Comparison of ENCODE assay signal across 19 cellular contexts in genomic region chr9:35723908-35724307, GRCh38. TPM values are rescaled to one million over a fixed set of nuclear protein-coding genes. Genes with fewer than 3 reads are reported as not detected.
DNase-seq lines count a peak whose midpoint lies in the region; ATAC-seq, FAIRE-seq and TF ChIP-seq lines count a peak whose summit lies in the region.
"Had no signal": no experiment of that assay in that cellular context is flagged by ENCODE, and none has a peak within 500 bp of the region (broad histone marks: within the 10 kb centered on the region; RNA-seq: fewer than 3 reads in every experiment).

No MANE protein-coding gene starts in this region.

- no peak for TF ChIP-seq CTCF in GM12878 (IDR thresholded peaks at IDR 0.05 in 2 of 3, conservative IDR thresholded peaks at IDR 0.05 in 1 of 3; ENCODE audit: control insufficient read depth in 2 of 3, extremely low read depth in 1 of 3, insufficient read depth in 1 of 3, low read depth in 3 of 3, low read length in 3 of 3)
- no peak for TF ChIP-seq CTCF in esophagus muscularis mucosa (IDR thresholded peaks at IDR 0.05)

- RAD21 ChIA-PET in GM12878 (lab: Charles Lee; ENCODE audit: unreplicated experiment): no interaction called here

- TF ChIP-seq EP300 in GM12878 (IDR thresholded peaks at IDR 0.05; ENCODE audit: borderline replicate concordance in 1 of 2, control insufficient read depth in 1 of 2, low read depth in 2 of 2, low read length in 2 of 2) (no peak), esophagus muscularis mucosa (IDR thresholded peaks at IDR 0.05) (no peak)

- H3K9me3 Mint-ChIP-seq in activated CD4-positive, alpha-beta T cell treated with anti-CD3 and anti-CD28 coated beads for 36 hours (ENCODE audit: low read depth): no peaks in the 10 kb centered on the region
- H3K9me3 Mint-ChIP-seq in activated CD4-positive, alpha-beta T cell treated with anti-CD3 and anti-CD28 coated beads, Interleukin-2, amount 10 ng/mL, durations not matched to agents 7 days and 5 days: no peaks in the 10 kb centered on the region
- H3K9me3 Mint-ChIP-seq in naive thymus-derived CD8-positive, alpha-beta T cell: no peaks in the 10 kb centered on the region
- H3K9me3 Mint-ChIP-seq: CD14-positive monocyte; CD8-positive, alpha-beta memory T cell had no signal

- intact Hi-C loops in activated CD4-positive, alpha-beta T cell treated with anti-CD3 and anti-CD28 coated beads for 36 hours (cut with DNase I, micrococcal nuclease): no loop called here
- intact Hi-C loops in GM12878 (cut with micrococcal nuclease; ENCODE audit: unreplicated experiment) (loop anchor here (10.0 kb wide), 1 partner anchor 649 kb away; the partner anchor contains the start of genes FANCG and VCP), esophagus muscularis mucosa (cut with DNase I) (no loop called here)

- H3K9me3 ChIP-seq in GM12878 (replicated peaks; ENCODE audit: control insufficient read depth, insufficient read depth, low read length) (no peaks in the 10 kb centered on the region), esophagus muscularis mucosa (no peaks in the 10 kb centered on the region), stomach smooth muscle (ENCODE audit: control insufficient read depth in 2 of 2, low read length in 2 of 2) (no peaks in the 10 kb centered on the region), small intestine (ENCODE audit: control insufficient read depth, low read depth) (no peaks in the 10 kb centered on the region)
- H3K9me3 ChIP-seq: Caco-2 had no signal

- H3K27me3 Mint-ChIP-seq in activated CD4-positive, alpha-beta T cell treated with anti-CD3 and anti-CD28 coated beads for 36 hours: no peaks in the 10 kb centered on the region
- no peaks in the 10 kb centered on the region for H3K27me3 Mint-ChIP-seq in activated CD4-positive, alpha-beta T cell treated with anti-CD3 and anti-CD28 coated beads, Interleukin-2, amount 10 ng/mL, durations not matched to agents 7 days and 5 days
- no peaks in the 10 kb centered on the region for H3K27me3 Mint-ChIP-seq in naive thymus-derived CD8-positive, alpha-beta T cell
- H3K27me3 Mint-ChIP-seq: CD8-positive, alpha-beta memory T cell had no signal

- peaks cover 2% of the 10 kb centered on the region for H3K4me1 Mint-ChIP-seq in activated CD4-positive, alpha-beta T cell treated with anti-CD3 and anti-CD28 coated beads for 36 hours
- no peaks in the 10 kb centered on the region for H3K4me1 Mint-ChIP-seq in activated CD4-positive, alpha-beta T cell treated with anti-CD3 and anti-CD28 coated beads, Interleukin-2, amount 10 ng/mL, durations not matched to agents 7 days and 5 days
- peaks cover 4 to 15% (median 9%) of the 10 kb centered on the region in 4 donors for H3K4me1 Mint-ChIP-seq in naive thymus-derived CD8-positive, alpha-beta T cell
- H3K4me1 Mint-ChIP-seq: CD14-positive monocyte had no signal

- CTCF ChIA-PET in activated CD4-positive, alpha-beta T cell treated with anti-CD3 and anti-CD28 coated beads for 36 hours (lab: Charles Lee): interaction anchor here (0.6 to 1.0 kb wide), 3 partner anchors 27 to 62 kb away, joined by 3 to 6 read pairs (median 3); no protein-coding TSS in a partner anchor
- CTCF ChIA-PET in activated CD4-positive, alpha-beta T cell treated with anti-CD3 and anti-CD28 coated beads, Interleukin-2, amount 10 ng/mL, durations not matched to agents 7 days and 5 days (lab: Charles Lee): interaction anchor here (0.9 to 1.3 kb wide), 2 partner anchors 10 to 40 kb away, joined by 3 read pairs; no protein-coding TSS in a partner anchor
- CTCF ChIA-PET in GM12878 (lab: Yijun Ruan, JAX): interaction anchor here (5.6 kb wide), 1 partner anchor 14 kb away, joined by 39 read pairs; no protein-coding TSS in a partner anchor

- H2AFZ ChIP-seq in GM12878 (ENCODE audit: control insufficient read depth, low read depth, low read length): no peak overlapping the region

- peaks cover 43 to 47% of the 10 kb centered on the region in 2 experiments for H3K36me3 ChIP-seq in GM12878 (ENCODE audit: control insufficient read depth in 2 of 2, insufficient read depth in 2 of 2, low read length in 1 of 2)
- peaks cover 67 to 81% (median 72%) of the 10 kb centered on the region in 4 donors for H3K36me3 ChIP-seq in esophagus muscularis mucosa
- peaks cover 66 to 70% of the 10 kb centered on the region in 2 donors for H3K36me3 ChIP-seq in stomach smooth muscle (ENCODE audit: control insufficient read depth in 2 of 2, insufficient read depth in 2 of 2, low read length in 2 of 2)
- peaks cover 24 to 49% of the 10 kb centered on the region in 2 donors for H3K36me3 ChIP-seq in small intestine (ENCODE audit: control insufficient read depth in 2 of 2, insufficient read depth in 2 of 2, low read length in 2 of 2)

- H3K36me3 Mint-ChIP-seq in activated CD4-positive, alpha-beta T cell treated with anti-CD3 and anti-CD28 coated beads for 36 hours (ENCODE audit: low read depth): peaks cover 51% of the 10 kb centered on the region
- H3K36me3 Mint-ChIP-seq in activated CD4-positive, alpha-beta T cell treated with anti-CD3 and anti-CD28 coated beads, Interleukin-2, amount 10 ng/mL, durations not matched to agents 7 days and 5 days (ENCODE audit: low read depth): peaks cover 64% of the 10 kb centered on the region
- peaks cover 0 to 77% (median 11%) of the 10 kb centered on the region in 3 donors for H3K36me3 Mint-ChIP-seq in naive thymus-derived CD8-positive, alpha-beta T cell

- no peaks in the 10 kb centered on the region for H3K27me3 ChIP-seq in GM12878 (replicated peaks in 1 of 2; ENCODE audit: control insufficient read depth in 2 of 2, insufficient read depth in 2 of 2, low read length in 1 of 2)
- H3K27me3 ChIP-seq in esophagus muscularis mucosa: no peaks in the 10 kb centered on the region
- no peaks in the 10 kb centered on the region for H3K27me3 ChIP-seq in stomach smooth muscle (ENCODE audit: control insufficient read depth in 1 of 2, insufficient read depth in 2 of 2, low read length in 2 of 2)
- H3K27me3 ChIP-seq in small intestine (ENCODE audit: control insufficient read depth in 2 of 2, insufficient read depth in 2 of 2, low read length in 2 of 2): no peaks in the 10 kb centered on the region

- DNase-seq in activated CD4-positive, alpha-beta T cell treated with anti-CD3 and anti-CD28 coated beads for 36 hours: no peak
- no peak for DNase-seq in activated CD4-positive, alpha-beta T cell treated with anti-CD3 and anti-CD28 coated beads, Interleukin-2, amount 10 ng/mL, durations not matched to agents 7 days and 5 days
- DNase-seq in GM12878 (ENCODE audit: low read depth, low spot score) (no peak), esophagus muscularis mucosa (ENCODE audit: extremely low spot score) (no peak), frontal cortex (ENCODE audit: low spot score in 2 of 2) (no peak), small intestine (no peak)
- DNase-seq in naive thymus-derived CD8-positive, alpha-beta T cell: no peak
- DNase-seq: Caco-2; CD8-positive, alpha-beta memory T cell; DND-41; GDM1; HCEC 1CT had no signal

- no peak overlapping the region for H3K4me2 ChIP-seq in GM12878 (ENCODE audit: control insufficient read depth, insufficient read depth)

- no peak for TF ChIP-seq RAD21 in GM12878 (IDR thresholded peaks at IDR 0.05; ENCODE audit: insufficient read depth, low read depth, low read length)

- H3K4me3 ChIP-seq in GM12878: no peak overlapping the region
- no peak overlapping the region for H3K4me3 ChIP-seq in esophagus muscularis mucosa
- no peak overlapping the region for H3K4me3 ChIP-seq in stomach smooth muscle (ENCODE audit: low read length in 2 of 2)
- H3K4me3 ChIP-seq in small intestine (ENCODE audit: low read depth in 1 of 2, low read length in 2 of 2): no peak overlapping the region

- in situ Hi-C loops in GM12878 (cut with MboI): loop anchor here (5.0 kb wide), 1 partner anchor 57 kb away; the partner anchor contains the start of gene ARHGEF39

- peaks cover 33% of the 10 kb centered on the region for H3K79me2 ChIP-seq in GM12878 (ENCODE audit: control insufficient read depth, insufficient read depth, low read length)

- FAIRE-seq in GM12878 (lab: Jason Lieb, UNC): no peak
- no peak for FAIRE-seq in frontal cortex (lab: Jason Lieb, UNC)
- no peak for FAIRE-seq in small intestine (lab: Jason Lieb, UNC)
- FAIRE-seq: GM19239, H1 had no signal

- H3K27ac ChIP-seq in GM12878 (ENCODE audit: control insufficient read depth, insufficient read depth): no peak overlapping the region
- peak overlapping the region; percentile 97 to 99 (median 99) for H3K27ac ChIP-seq in esophagus muscularis mucosa (replicated peaks in 1 of 4)
- peak overlapping the region; percentile 49 for H3K27ac ChIP-seq in stomach smooth muscle (ENCODE audit: low read length)
- H3K27ac ChIP-seq in small intestine (ENCODE audit: low read depth in 1 of 2, low read length in 1 of 2): no peak overlapping the region
- H3K27ac ChIP-seq: 22Rv1 had no signal

- H3K4me3 Mint-ChIP-seq in activated CD4-positive, alpha-beta T cell treated with anti-CD3 and anti-CD28 coated beads for 36 hours: no peak overlapping the region
- no peak overlapping the region for H3K4me3 Mint-ChIP-seq in activated CD4-positive, alpha-beta T cell treated with anti-CD3 and anti-CD28 coated beads, Interleukin-2, amount 10 ng/mL, durations not matched to agents 7 days and 5 days
- H3K4me3 Mint-ChIP-seq in naive thymus-derived CD8-positive, alpha-beta T cell: no peak overlapping the region
- H3K4me3 Mint-ChIP-seq: CD14-positive monocyte; CD8-positive, alpha-beta memory T cell had no signal

- peak overlapping the region; percentile 7 for H3K27ac Mint-ChIP-seq in activated CD4-positive, alpha-beta T cell treated with anti-CD3 and anti-CD28 coated beads for 36 hours
- no peak overlapping the region for H3K27ac Mint-ChIP-seq in activated CD4-positive, alpha-beta T cell treated with anti-CD3 and anti-CD28 coated beads, Interleukin-2, amount 10 ng/mL, durations not matched to agents 7 days and 5 days
- H3K27ac Mint-ChIP-seq in naive thymus-derived CD8-positive, alpha-beta T cell: peak overlapping the region in 1 of 10 donors; percentile 37

- H3K9ac ChIP-seq in GM12878 (ENCODE audit: control insufficient read depth, insufficient read depth, low read length) (no peak overlapping the region), stomach smooth muscle (ENCODE audit: low read length in 2 of 2) (no peak overlapping the region)

- ATAC-seq in activated CD4-positive, alpha-beta T cell treated with anti-CD3 and anti-CD28 coated beads for 36 hours: no peak
- no peak for ATAC-seq in GM12878
- ATAC-seq in naive thymus-derived CD8-positive, alpha-beta T cell: no peak

- BruUV-seq in GM12878 (replicated peaks; lab: Mats Ljungman, UMichigan): no TSS peak

- WGBS in GM12878 (ENCODE audit: insufficient coverage, insufficient replicate concordance, low lambda C conversion rate, missing lambda C conversion rate): 100% methylated on average over 4 of the region's 8 CpGs
- whole genome bisulfite sequencing in esophagus muscularis mucosa: 87% methylated on average over 8 of the region's 8 CpGs
- WGBS in small intestine, 3 donors: 90 to 97% (median 94%) methylated on average over 8 of the region's 8 CpGs

- H3K4me1 ChIP-seq in GM12878 (ENCODE audit: control insufficient read depth, insufficient read depth, low read length) (peaks cover 13% of the 10 kb centered on the region), esophagus muscularis mucosa (peaks cover 26 to 44% (median 44%) of the 10 kb centered on the region in 4 donors), stomach smooth muscle (ENCODE audit: control insufficient read depth, insufficient read depth, low read length) (peaks cover 38% of the 10 kb centered on the region), small intestine (ENCODE audit: control insufficient read depth in 2 of 2, insufficient read depth in 1 of 2, low read depth in 1 of 2, low read length in 1 of 2) (peaks cover 9 to 19% of the 10 kb centered on the region in 2 donors)

- SMC1A ChIA-PET in GM12878 (lab: Charles Lee; ENCODE audit: uncharacterized antibody, unreplicated experiment): no interaction called here

- H4K20me1 ChIP-seq in GM12878 (ENCODE audit: control insufficient read depth, insufficient read depth): no peaks in the 10 kb centered on the region

- POLR2A ChIA-PET in activated CD4-positive, alpha-beta T cell treated with anti-CD3 and anti-CD28 coated beads for 36 hours (lab: Charles Lee): no interaction called here
- POLR2A ChIA-PET in activated CD4-positive, alpha-beta T cell treated with anti-CD3 and anti-CD28 coated beads, Interleukin-2, amount 10 ng/mL, durations not matched to agents 7 days and 5 days (lab: Charles Lee): no interaction called here
- POLR2A ChIA-PET in GM12878 (lab: Charles Lee): no interaction called here
- POLR2A ChIA-PET in naive thymus-derived CD8-positive, alpha-beta T cell (lab: Charles Lee): no interaction called here

- TF ChIP-seq POLR2A in GM12878 (IDR thresholded peaks at IDR 0.05; ENCODE audit: low read depth, low read length) (peak; percentile 34; the same call in 1 of the 2 replicates), esophagus muscularis mucosa (IDR thresholded peaks at IDR 0.05; ENCODE audit: low read depth) (no peak)

RNA-seq across cellular contexts. Expression of gene TLN1, which starts 8.1 kb away (rescaled TPM):
- 100 to 1,000 TPM; 217 to 238 TPM for total RNA-seq in activated CD4-positive, alpha-beta T cell treated with anti-CD3 and anti-CD28 coated beads for 36 hours
- total RNA-seq in activated CD4-positive, alpha-beta T cell treated with anti-CD3 and anti-CD28 coated beads, Interleukin-2, amount 10 ng/mL, durations not matched to agents 7 days and 5 days: 100 to 1,000 TPM; 362 to 422 TPM
- 153 and 188 TPM in 2 replicates for total RNA-seq in GM12878 (2013; cell fraction: nucleolus; rRNA removed)
- total RNA-seq in GM12878 (2014; rRNA removed): 119 and 143 TPM in 2 replicates
- 49.5 and 61.0 TPM in 2 replicates for total RNA-seq in GM12878 (2014; rRNA removed; fragmentation: Illumina TruSeq; extraction: Trizol)
- 305 and 308 TPM in 2 replicates for total RNA-seq in GM12878 (2021)
- polyA plus RNA-seq in GM12878 (2011; ENCODE audit: low read depth): 68.0 TPM
- polyA plus RNA-seq in GM12878 (2011; rRNA removed): 30.2 and 69.8 TPM in 2 replicates
- polyA plus RNA-seq in GM12878 (2011; cell fraction: cytosol; rRNA removed): 79.3 and 90.4 TPM in 2 replicates
- polyA plus RNA-seq in GM12878 (2011; cell fraction: nucleus; rRNA removed): 131 and 170 TPM in 2 replicates
- polyA plus RNA-seq in GM12878 (2012): 118 and 152 TPM in 2 replicates
- 57.6 and 73.4 TPM in 2 replicates for polyA plus RNA-seq in GM12878 (2014; fragmentation: Illumina TruSeq; extraction: Trizol)
- polyA plus RNA-seq in GM12878 (2014; fragmentation: Nextera tagmentation; extraction: Ambion mirVana): 10 to 100 TPM; 11.6 to 13.2 TPM
- 70.3 and 109 TPM in 2 replicates for polyA plus RNA-seq in GM12878 (2014; rRNA removed)
- 10 to 100 TPM; 92.2 to 96.1 TPM for polyA plus RNA-seq in GM12878 (2016; fragmentation: Nextera tagmentation; extraction: Ambion mirVana)
- polyA minus RNA-seq in GM12878 (2011; rRNA and poly(A)+ RNA removed): 205 and 277 TPM in 2 replicates
- polyA minus RNA-seq in GM12878 (2011; cell fraction: cytosol; rRNA and poly(A)+ RNA removed): 200 and 250 TPM in 2 replicates
- 49.8 and 109 TPM in 2 replicates for polyA minus RNA-seq in GM12878 (2011; cell fraction: nucleus; rRNA and poly(A)+ RNA removed)
- 1,000 to 10,000 TPM in 3 of 4 donors, 100 to 1,000 TPM in 1; 934 to 1,435 (median 1,196) TPM for total RNA-seq in esophagus muscularis mucosa
- 16.3 TPM for total RNA-seq in frontal cortex
- 100 to 1,000 TPM; 204 to 233 TPM for total RNA-seq in naive thymus-derived CD8-positive, alpha-beta T cell
- polyA plus RNA-seq in naive thymus-derived CD8-positive, alpha-beta T cell: 10 to 100 TPM; 32.9 to 88.9 (median 36.4) TPM
- polyA plus RNA-seq in small intestine: 100 to 1,000 TPM in 1 of 3 donors, 10 to 100 TPM in 2; 82.1 to 103 (median 88.9) TPM

RNA-seq across cellular contexts. Expression of gene CREB3, which starts 8.6 kb away (rescaled TPM):
- 10 to 100 TPM; 24.0 to 26.0 TPM for total RNA-seq in activated CD4-positive, alpha-beta T cell treated with anti-CD3 and anti-CD28 coated beads for 36 hours
- 10 to 100 TPM; 18.1 to 18.3 TPM for total RNA-seq in activated CD4-positive, alpha-beta T cell treated with anti-CD3 and anti-CD28 coated beads, Interleukin-2, amount 10 ng/mL, durations not matched to agents 7 days and 5 days
- 16.9 and 18.1 TPM in 2 replicates for total RNA-seq in GM12878 (2013; cell fraction: nucleolus; rRNA removed)
- total RNA-seq in GM12878 (2014; rRNA removed): 21.6 and 23.4 TPM in 2 replicates
- total RNA-seq in GM12878 (2014; rRNA removed; fragmentation: Illumina TruSeq; extraction: Trizol): 18.1 and 18.3 TPM in 2 replicates
- 21.4 and 22.9 TPM in 2 replicates for total RNA-seq in GM12878 (2021)
- polyA plus RNA-seq in GM12878 (2011; ENCODE audit: low read depth): 19.5 TPM
- 12.0 and 16.3 TPM in 2 replicates for polyA plus RNA-seq in GM12878 (2011; rRNA removed)
- polyA plus RNA-seq in GM12878 (2011; cell fraction: cytosol; rRNA removed): 22.6 and 25.1 TPM in 2 replicates
- 15.5 and 19.2 TPM in 2 replicates for polyA plus RNA-seq in GM12878 (2011; cell fraction: nucleus; rRNA removed)
- polyA plus RNA-seq in GM12878 (2012): 32.3 and 35.4 TPM in 2 replicates
- 17.8 and 20.1 TPM in 2 replicates for polyA plus RNA-seq in GM12878 (2014; fragmentation: Illumina TruSeq; extraction: Trizol)
- 10 to 100 TPM in 1 of 2 experiments, 1 to 10 TPM in 1; 9.8 to 14.1 TPM for polyA plus RNA-seq in GM12878 (2014; fragmentation: Nextera tagmentation; extraction: Ambion mirVana)
- 19.5 and 20.6 TPM in 2 replicates for polyA plus RNA-seq in GM12878 (2014; rRNA removed)
- polyA plus RNA-seq in GM12878 (2016; fragmentation: Nextera tagmentation; extraction: Ambion mirVana): 10 to 100 TPM; 33.2 to 38.9 TPM
- 6.6 and 10.3 TPM in 2 replicates for polyA minus RNA-seq in GM12878 (2011; rRNA and poly(A)+ RNA removed)
- polyA minus RNA-seq in GM12878 (2011; cell fraction: cytosol; rRNA and poly(A)+ RNA removed): 4.9 and 5.5 TPM in 2 replicates
- polyA minus RNA-seq in GM12878 (2011; cell fraction: nucleus; rRNA and poly(A)+ RNA removed): 6.8 and 9.7 TPM in 2 replicates
- 10 to 100 TPM; 65.6 to 97.3 (median 85.4) TPM for total RNA-seq in esophagus muscularis mucosa
- 30.6 TPM for total RNA-seq in frontal cortex
- total RNA-seq in naive thymus-derived CD8-positive, alpha-beta T cell: 10 to 100 TPM; 17.1 to 19.5 TPM
- 10 to 100 TPM; 29.8 to 40.3 (median 33.1) TPM for polyA plus RNA-seq in naive thymus-derived CD8-positive, alpha-beta T cell
- polyA plus RNA-seq in small intestine: 10 to 100 TPM; 26.8 to 31.2 (median 28.6) TPM

RNA-seq across cellular contexts. Expression of gene GBA2, which starts 25.1 kb away (rescaled TPM):
- total RNA-seq in activated CD4-positive, alpha-beta T cell treated with anti-CD3 and anti-CD28 coated beads for 36 hours: 10 to 100 TPM; 19.6 to 23.7 TPM
- 10 to 100 TPM; 42.8 to 44.1 TPM for total RNA-seq in activated CD4-positive, alpha-beta T cell treated with anti-CD3 and anti-CD28 coated beads, Interleukin-2, amount 10 ng/mL, durations not matched to agents 7 days and 5 days
- total RNA-seq in GM12878 (2013; cell fraction: nucleolus; rRNA removed): 106 and 126 TPM in 2 replicates
- 24.2 and 25.3 TPM in 2 replicates for total RNA-seq in GM12878 (2014; rRNA removed)
- 18.6 and 23.4 TPM in 2 replicates for total RNA-seq in GM12878 (2014; rRNA removed; fragmentation: Illumina TruSeq; extraction: Trizol)
- 35.8 and 40.8 TPM in 2 replicates for total RNA-seq in GM12878 (2021)
- polyA plus RNA-seq in GM12878 (2011; ENCODE audit: low read depth): 22.2 TPM
- 35.1 and 44.0 TPM in 2 replicates for polyA plus RNA-seq in GM12878 (2011; rRNA removed)
- polyA plus RNA-seq in GM12878 (2011; cell fraction: cytosol; rRNA removed): 41.4 and 54.0 TPM in 2 replicates
- polyA plus RNA-seq in GM12878 (2011; cell fraction: nucleus; rRNA removed): 261 and 281 TPM in 2 replicates
- 29.4 and 33.7 TPM in 2 replicates for polyA plus RNA-seq in GM12878 (2012)
- 33.0 and 36.1 TPM in 2 replicates for polyA plus RNA-seq in GM12878 (2014; fragmentation: Illumina TruSeq; extraction: Trizol)
- 10 to 100 TPM; 15.3 TPM for polyA plus RNA-seq in GM12878 (2014; fragmentation: Nextera tagmentation; extraction: Ambion mirVana)
- polyA plus RNA-seq in GM12878 (2014; rRNA removed): 45.1 and 48.8 TPM in 2 replicates
- 10 to 100 TPM; 27.4 to 30.8 TPM for polyA plus RNA-seq in GM12878 (2016; fragmentation: Nextera tagmentation; extraction: Ambion mirVana)
- polyA minus RNA-seq in GM12878 (2011; rRNA and poly(A)+ RNA removed): 45.0 and 53.6 TPM in 2 replicates
- polyA minus RNA-seq in GM12878 (2011; cell fraction: cytosol; rRNA and poly(A)+ RNA removed): 10.7 and 13.1 TPM in 2 replicates
- 48.5 and 85.3 TPM in 2 replicates for polyA minus RNA-seq in GM12878 (2011; cell fraction: nucleus; rRNA and poly(A)+ RNA removed)
- 10 to 100 TPM; 44.0 to 67.8 (median 55.5) TPM for total RNA-seq in esophagus muscularis mucosa
- total RNA-seq in frontal cortex: 48.9 TPM
- total RNA-seq in naive thymus-derived CD8-positive, alpha-beta T cell: 10 to 100 TPM; 56.7 to 65.4 TPM
- polyA plus RNA-seq in naive thymus-derived CD8-positive, alpha-beta T cell: 10 to 100 TPM; 14.8 to 28.3 (median 22.0) TPM
- 100 to 1,000 TPM in 2 of 3 donors, 10 to 100 TPM in 1; 63.4 to 176 (median 166) TPM for polyA plus RNA-seq in small intestine

RNA-seq across cellular contexts. Expression of gene RGP1, which starts 25.2 kb away (rescaled TPM):
- total RNA-seq in activated CD4-positive, alpha-beta T cell treated with anti-CD3 and anti-CD28 coated beads for 36 hours: 10 to 100 TPM; 14.0 to 15.5 TPM
- 10 to 100 TPM; 24.7 to 28.4 TPM for total RNA-seq in activated CD4-positive, alpha-beta T cell treated with anti-CD3 and anti-CD28 coated beads, Interleukin-2, amount 10 ng/mL, durations not matched to agents 7 days and 5 days
- total RNA-seq in GM12878 (2013; cell fraction: nucleolus; rRNA removed): 27.0 and 30.8 TPM in 2 replicates
- 7.6 and 8.3 TPM in 2 replicates for total RNA-seq in GM12878 (2014; rRNA removed)
- total RNA-seq in GM12878 (2014; rRNA removed; fragmentation: Illumina TruSeq; extraction: Trizol): 7.1 and 7.3 TPM in 2 replicates
- total RNA-seq in GM12878 (2021): 13.7 and 14.9 TPM in 2 replicates
- 4.9 TPM for polyA plus RNA-seq in GM12878 (2011; ENCODE audit: low read depth)
- polyA plus RNA-seq in GM12878 (2011; rRNA removed): 11.5 and 13.7 TPM in 2 replicates
- 10.3 and 11.3 TPM in 2 replicates for polyA plus RNA-seq in GM12878 (2011; cell fraction: cytosol; rRNA removed)
- 27.3 and 28.4 TPM in 2 replicates for polyA plus RNA-seq in GM12878 (2011; cell fraction: nucleus; rRNA removed)
- polyA plus RNA-seq in GM12878 (2012): 7.4 and 7.7 TPM in 2 replicates
- 8.0 and 8.8 TPM in 2 replicates for polyA plus RNA-seq in GM12878 (2014; fragmentation: Illumina TruSeq; extraction: Trizol)
- under 1 TPM; 0.44 to 0.89 TPM for polyA plus RNA-seq in GM12878 (2014; fragmentation: Nextera tagmentation; extraction: Ambion mirVana)
- 8.2 and 8.4 TPM in 2 replicates for polyA plus RNA-seq in GM12878 (2014; rRNA removed)
- polyA plus RNA-seq in GM12878 (2016; fragmentation: Nextera tagmentation; extraction: Ambion mirVana): 1 to 10 TPM; 3.4 to 3.6 TPM
- 16.1 and 21.4 TPM in 2 replicates for polyA minus RNA-seq in GM12878 (2011; rRNA and poly(A)+ RNA removed)
- 5.6 and 6.5 TPM in 2 replicates for polyA minus RNA-seq in GM12878 (2011; cell fraction: cytosol; rRNA and poly(A)+ RNA removed)
- polyA minus RNA-seq in GM12878 (2011; cell fraction: nucleus; rRNA and poly(A)+ RNA removed): 14.9 and 22.0 TPM in 2 replicates
- total RNA-seq in esophagus muscularis mucosa: 10 to 100 TPM; 22.0 to 31.8 (median 26.8) TPM
- 10.2 TPM for total RNA-seq in frontal cortex
- 10 to 100 TPM; 30.7 to 31.7 TPM for total RNA-seq in naive thymus-derived CD8-positive, alpha-beta T cell
- 1 to 10 TPM; 6.8 to 9.6 (median 8.1) TPM for polyA plus RNA-seq in naive thymus-derived CD8-positive, alpha-beta T cell
- 10 to 100 TPM in 2 of 3 donors, 1 to 10 TPM in 1; 8.1 to 20.9 (median 13.0) TPM for polyA plus RNA-seq in small intestine

RNA-seq across cellular contexts. Expression of gene MSMP, which starts 30.2 kb away (rescaled TPM):
- total RNA-seq in activated CD4-positive, alpha-beta T cell treated with anti-CD3 and anti-CD28 coated beads for 36 hours: under 1 TPM in 1 of 2 experiments, not detected in 1; 0.39 TPM
- not detected for total RNA-seq in activated CD4-positive, alpha-beta T cell treated with anti-CD3 and anti-CD28 coated beads, Interleukin-2, amount 10 ng/mL, durations not matched to agents 7 days and 5 days
- total RNA-seq in GM12878 (2013; cell fraction: nucleolus; rRNA removed): not detected in 2 replicates
- not detected in 2 replicates for total RNA-seq in GM12878 (2014; rRNA removed)
- total RNA-seq in GM12878 (2014; rRNA removed; fragmentation: Illumina TruSeq; extraction: Trizol): not detected in 2 replicates
- 1.1 and 2.4 TPM in 2 replicates for total RNA-seq in GM12878 (2021)
- not detected for polyA plus RNA-seq in GM12878 (2011; ENCODE audit: low read depth)
- polyA plus RNA-seq in GM12878 (2011; rRNA removed): not detected in 2 replicates
- 0.51 TPM in 1 of 2 replicates, not detected in the other for polyA plus RNA-seq in GM12878 (2011; cell fraction: cytosol; rRNA removed)
- polyA plus RNA-seq in GM12878 (2011; cell fraction: nucleus; rRNA removed): 0.43 TPM in 1 of 2 replicates, not detected in the other
- polyA plus RNA-seq in GM12878 (2012): not detected in 2 replicates
- polyA plus RNA-seq in GM12878 (2014; fragmentation: Illumina TruSeq; extraction: Trizol): 0.47 TPM in 1 of 2 replicates, not detected in the other
- under 1 TPM; 0.33 to 0.90 TPM for polyA plus RNA-seq in GM12878 (2014; fragmentation: Nextera tagmentation; extraction: Ambion mirVana)
- not detected in 2 replicates for polyA plus RNA-seq in GM12878 (2014; rRNA removed)
- polyA plus RNA-seq in GM12878 (2016; fragmentation: Nextera tagmentation; extraction: Ambion mirVana): 1 to 10 TPM in 1 of 2 experiments, under 1 TPM in 1; 0.82 to 1.5 TPM
- polyA minus RNA-seq in GM12878 (2011; rRNA and poly(A)+ RNA removed): 0.77 TPM in 1 of 2 replicates, not detected in the other
- polyA minus RNA-seq in GM12878 (2011; cell fraction: cytosol; rRNA and poly(A)+ RNA removed): not detected in 2 replicates
- polyA minus RNA-seq in GM12878 (2011; cell fraction: nucleus; rRNA and poly(A)+ RNA removed): not detected in 2 replicates
- total RNA-seq in esophagus muscularis mucosa: 1 to 10 TPM in 1 of 4 donors, not detected in 3; 1.3 TPM
- total RNA-seq in frontal cortex: 0.41 TPM
- total RNA-seq in naive thymus-derived CD8-positive, alpha-beta T cell: 1 to 10 TPM in 1 of 2 experiments, under 1 TPM in 1; 0.88 to 1.7 TPM
- polyA plus RNA-seq in naive thymus-derived CD8-positive, alpha-beta T cell: 1 to 10 TPM in 1 of 3 donors, not detected in 2; 1.3 TPM
- polyA plus RNA-seq in small intestine: under 1 TPM in 1 of 3 donors, not detected in 2; 0.52 TPM
- total RNA-seq: A673, Caco-2, H1 had no signal
- polyA plus RNA-seq: BJ; CD14-positive monocyte; CD8-positive, alpha-beta memory T cell had no signal

Comparison
In these comparisons a context has a peak if more than half of its experiments do, and no peak if none do; other contexts are left out.
1. H3K27ac ChIP-seq: peak in esophagus muscularis mucosa (4 of 4) and stomach smooth muscle (single experiment); none in GM12878 (single experiment) and small intestine (0 of 2).